In genomic region chr10:109997233-109997632, GRCh38 we compare ENCODE assay signal across 14 cellular contexts. TPM values are rescaled to one million over a fixed set of nuclear protein-coding genes. Genes with fewer than 3 reads are reported as not detected.
DNase-seq lines count a peak whose midpoint lies in the region; ATAC-seq and TF ChIP-seq lines count a peak whose summit lies in the region.
"Had no signal": no experiment of that assay in that cellular context is flagged by ENCODE, and none has a peak within 500 bp of the region (broad histone marks: within the 10 kb centered on the region; RNA-seq: fewer than 3 reads in every experiment).

No MANE protein-coding gene starts in this region.

- no peaks in the 10 kb centered on the region for H3F3A ChIP-seq in DOHH2 (ENCODE audit: control insufficient read depth, insufficient read depth)

- 78 to 87% methylated on average over 2 of the region's 2 CpGs for WGBS in testis, 2 donors

- H3K27ac Mint-ChIP-seq in activated B cell treated with CpG ODN at 0.5 μM for 24 hours (peak overlapping the region; percentile 63), natural killer cell (no peak overlapping the region)
- H3K27ac Mint-ChIP-seq: H9 had no signal

- CTCF ChIA-PET in activated B cell treated with CpG ODN at 0.5 μM for 24 hours (lab: Charles Lee): interaction anchor here (0.6 to 1.2 kb wide), 3 partner anchors 10 to 227 kb away, joined by 3 to 5 read pairs (median 4); partner anchors contain the start of gene ADD3

- intact Hi-C loops in activated B cell treated with CpG ODN at 0.5 μM for 24 hours (cut with micrococcal nuclease): loop anchor here (2.0 kb wide), 1 partner anchor 18 kb away; no protein-coding TSS in a partner anchor
- intact Hi-C loops in testis (cut with DNase I; ENCODE audit: low total_unique reads): no loop called here
- intact Hi-C loops in natural killer cell (cut with micrococcal nuclease): no loop called here

- no peak for TF ChIP-seq CTCF in DOHH2 (IDR thresholded peaks at IDR 0.05; ENCODE audit: low read depth, low read length, poor library complexity, severe bottlenecking)
- TF ChIP-seq CTCF in activated B cell treated with CpG ODN at 0.5 μM for 24 hours (IDR thresholded peaks at IDR 0.05): no peak
- TF ChIP-seq CTCF in testis (IDR thresholded peaks at IDR 0.05): no peak
- no peak for TF ChIP-seq CTCF in natural killer cell (IDR thresholded peaks at IDR 0.05)

- no peaks in the 10 kb centered on the region for H3K79me2 ChIP-seq in DOHH2 (ENCODE audit: control insufficient read depth, low read length)

- no peak overlapping the region for H3K4me3 Mint-ChIP-seq in activated B cell treated with CpG ODN at 0.5 μM for 24 hours
- no peak overlapping the region for H3K4me3 Mint-ChIP-seq in natural killer cell
- H3K4me3 Mint-ChIP-seq: CD4-positive, alpha-beta memory T cell; H9 had no signal

- DNase-seq in activated B cell treated with CpG ODN at 0.5 μM for 24 hours: no peak
- DNase-seq in testis: no peak
- DNase-seq in NCI-H1092 treated with DMSO at 0.1 percent for 48 hours (lab: John Stamatoyannopoulos, UW): no peak
- DNase-seq in natural killer cell: no peak
- DNase-seq in NCI-H2171 (lab: John Stamatoyannopoulos, UW): no peak
- DNase-seq: CD4-positive, alpha-beta memory T cell; DMS79; H9; NCI-H1417; NCI-H187 treated with DMSO at 0.1 percent for 48 hours; NCI-H748 treated with DMSO at 0.1 percent for 48 hours; PC-3 had no signal

- H3K27me3 Mint-ChIP-seq in activated B cell treated with CpG ODN at 0.5 μM for 24 hours (no peaks in the 10 kb centered on the region), natural killer cell (ENCODE audit: low read depth in 2 of 2) (no peaks in the 10 kb centered on the region)
- H3K27me3 Mint-ChIP-seq: CD4-positive, alpha-beta memory T cell had no signal

- H3K4me1 Mint-ChIP-seq in activated B cell treated with CpG ODN at 0.5 μM for 24 hours (peaks cover 47% of the 10 kb centered on the region), natural killer cell (no peaks in the 10 kb centered on the region)

- H3K9me3 ChIP-seq in DOHH2 (ENCODE audit: control insufficient read depth, insufficient read depth, low read length): no peaks in the 10 kb centered on the region
- H3K9me3 ChIP-seq in mucosa of stomach (ENCODE audit: control insufficient read depth, low read length): no peaks in the 10 kb centered on the region
- H3K9me3 ChIP-seq in testis: no peaks in the 10 kb centered on the region

- H3K27ac ChIP-seq in DOHH2 (ENCODE audit: low read depth, low read length): no peak overlapping the region
- peak overlapping the region; percentile 60 to 74 for H3K27ac ChIP-seq in testis

- POLR2A ChIA-PET in activated B cell treated with CpG ODN at 0.5 μM for 24 hours (lab: Charles Lee): interaction anchor here (0.6 to 1.3 kb wide), 3 partner anchors 11 to 88 kb away, joined by 3 to 16 read pairs (median 5); partner anchors contain the start of gene ADD3

- no peaks in the 10 kb centered on the region for H3K36me3 Mint-ChIP-seq in activated B cell treated with CpG ODN at 0.5 μM for 24 hours (ENCODE audit: low read depth)
- no peaks in the 10 kb centered on the region for H3K36me3 Mint-ChIP-seq in natural killer cell
- H3K36me3 Mint-ChIP-seq: CD4-positive, alpha-beta memory T cell had no signal

- H3K4me3 ChIP-seq in DOHH2 (ENCODE audit: low read length) (peak overlapping the region; percentile 49), mucosa of stomach (ENCODE audit: low read length) (peak overlapping the region; percentile 32), testis (no peak overlapping the region)

- H3K27me3 ChIP-seq in DOHH2 (ENCODE audit: control insufficient read depth, low read length): no peaks in the 10 kb centered on the region
- H3K27me3 ChIP-seq in mucosa of stomach (ENCODE audit: control insufficient read depth, insufficient read depth, low read length): no peaks in the 10 kb centered on the region
- H3K27me3 ChIP-seq in testis: no peaks in the 10 kb centered on the region

- no peaks in the 10 kb centered on the region for H3K9me3 Mint-ChIP-seq in activated B cell treated with CpG ODN at 0.5 μM for 24 hours
- no peaks in the 10 kb centered on the region for H3K9me3 Mint-ChIP-seq in natural killer cell
- H3K9me3 Mint-ChIP-seq: H9 had no signal

- no peaks in the 10 kb centered on the region for H4K20me1 ChIP-seq in DOHH2 (ENCODE audit: control insufficient read depth, insufficient read depth, low read depth, low read length)

- no peaks in the 10 kb centered on the region for H3K9me2 ChIP-seq in DOHH2 (replicated peaks; ENCODE audit: control insufficient read depth, low read length)

- H3K4me1 ChIP-seq in DOHH2 (ENCODE audit: control insufficient read depth, low read length) (peaks cover 38% of the 10 kb centered on the region), mucosa of stomach (ENCODE audit: control insufficient read depth, insufficient read depth, low read length) (peaks cover 36% of the 10 kb centered on the region), testis (peaks cover 20% of the 10 kb centered on the region)

- H3K9ac ChIP-seq in mucosa of stomach (ENCODE audit: low read length): peak overlapping the region; percentile 45

- H3K36me3 ChIP-seq in DOHH2 (ENCODE audit: control insufficient read depth, low read length) (no peaks in the 10 kb centered on the region), mucosa of stomach (ENCODE audit: control insufficient read depth, insufficient read depth, low read length) (no peaks in the 10 kb centered on the region), testis (ENCODE audit: low read depth, missing control alignments) (no peaks in the 10 kb centered on the region)

- ATAC-seq in activated B cell treated with CpG ODN at 0.5 μM for 24 hours (ENCODE audit: low read depth) (no peak), natural killer cell (no peak)

- H3K4me2 ChIP-seq in DOHH2 (ENCODE audit: low read length): peak overlapping the region; percentile 70

- TF ChIP-seq POLR2A in testis (IDR thresholded peaks at IDR 0.05): no peak

RNA-seq across cellular contexts. Expression of gene ADD3, which starts 10.6 kb away (rescaled TPM):
- total RNA-seq in activated B cell treated with CpG ODN at 0.5 μM for 24 hours (85.8 and 95.3 TPM in 2 replicates), testis (100 to 1,000 TPM; 240 to 394 TPM), natural killer cell (100 to 1,000 TPM; 341 to 437 (median 344) TPM)
- polyA plus RNA-seq in testis (ENCODE audit: insufficient read depth, low read depth, low replicate concordance): 155 TPM

Comparison
In these comparisons a context has a peak if more than half of its experiments do, and no peak if none do; other contexts are left out.
1. H3K4me3 ChIP-seq: peak in DOHH2 (single experiment) and mucosa of stomach (single experiment); none in testis (0 of 2).